1 cellular context compared by ENCODE assay signal in genomic region chr5:138832218-138832617, GRCh38.
TF ChIP-seq lines count a peak whose summit lies in the region.

No MANE protein-coding gene starts in this region.

TF ChIP-seq in SK-N-SH, 30 proteins besides CTCF, POLR2A, EP300 and RAD21 (continued from another document):
- no peak for TF ChIP-seq FOSL2 (IDR thresholded peaks at IDR 0.05; ENCODE audit: borderline replicate concordance, low read depth)
- no peak for TF ChIP-seq FOXM1 (IDR thresholded peaks at IDR 0.05; ENCODE audit: low read depth)
- peak; percentile 23; the same call in 1 of the 2 replicates for TF ChIP-seq JUND (IDR thresholded peaks at IDR 0.05)
- no peak for TF ChIP-seq GATA2 (CRISPR knock-in tag; IDR thresholded peaks at IDR 0.05)
- TF ChIP-seq, protein P1, sequence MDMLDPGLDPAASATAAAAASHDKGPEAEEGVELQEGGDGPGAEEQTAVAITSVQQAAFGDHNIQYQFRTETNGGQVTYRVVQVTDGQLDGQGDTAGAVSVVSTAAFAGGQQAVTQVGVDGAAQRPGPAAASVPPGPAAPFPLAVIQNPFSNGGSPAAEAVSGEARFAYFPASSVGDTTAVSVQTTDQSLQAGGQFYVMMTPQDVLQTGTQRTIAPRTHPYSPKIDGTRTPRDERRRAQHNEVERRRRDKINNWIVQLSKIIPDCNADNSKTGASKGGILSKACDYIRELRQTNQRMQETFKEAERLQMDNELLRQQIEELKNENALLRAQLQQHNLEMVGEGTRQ (IDR thresholded peaks at IDR 0.05; ENCODE audit: borderline replicate concordance, low read depth, low read length) = no peak
- TF ChIP-seq MXI1 (IDR thresholded peaks at IDR 0.05; ENCODE audit: low read depth, low read length) = no peak
- TF ChIP-seq, protein P2, sequence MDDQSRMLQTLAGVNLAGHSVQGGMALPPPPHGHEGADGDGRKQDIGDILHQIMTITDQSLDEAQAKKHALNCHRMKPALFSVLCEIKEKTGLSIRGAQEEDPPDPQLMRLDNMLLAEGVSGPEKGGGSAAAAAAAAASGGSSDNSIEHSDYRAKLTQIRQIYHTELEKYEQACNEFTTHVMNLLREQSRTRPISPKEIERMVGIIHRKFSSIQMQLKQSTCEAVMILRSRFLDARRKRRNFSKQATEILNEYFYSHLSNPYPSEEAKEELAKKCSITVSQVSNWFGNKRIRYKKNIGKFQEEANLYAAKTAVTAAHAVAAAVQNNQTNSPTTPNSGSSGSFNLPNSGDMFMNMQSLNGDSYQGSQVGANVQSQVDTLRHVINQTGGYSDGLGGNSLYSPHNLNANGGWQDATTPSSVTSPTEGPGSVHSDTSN (IDR thresholded peaks at IDR 0.05) = peak; percentile 55; the same call in 1 of the 2 replicates
- TF ChIP-seq, protein P3, sequence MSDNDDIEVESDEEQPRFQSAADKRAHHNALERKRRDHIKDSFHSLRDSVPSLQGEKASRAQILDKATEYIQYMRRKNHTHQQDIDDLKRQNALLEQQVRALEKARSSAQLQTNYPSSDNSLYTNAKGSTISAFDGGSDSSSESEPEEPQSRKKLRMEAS (IDR thresholded peaks at IDR 0.05; ENCODE audit: low read depth) = no peak
- no peak for TF ChIP-seq IRF3 (IDR thresholded peaks at IDR 0.05; ENCODE audit: low read depth, low read length)
- no peak for TF ChIP-seq RXRA (IDR thresholded peaks at IDR 0.05; ENCODE audit: borderline replicate concordance, low read depth)
- TF ChIP-seq EZH2phosphoT487 (IDR thresholded peaks at IDR 0.05; ENCODE audit: borderline replicate concordance, low read depth) = no peak
- no peak for TF ChIP-seq MEF2A (IDR thresholded peaks at IDR 0.05; ENCODE audit: borderline replicate concordance, low read depth)
- TF ChIP-seq NFIC (IDR thresholded peaks at IDR 0.05; ENCODE audit: borderline replicate concordance) = peak; percentile 27; the same call in 1 of the 2 replicates
- TF ChIP-seq POLR2AphosphoS5 (IDR thresholded peaks at IDR 0.05; ENCODE audit: low read depth, low read length) = peak; percentile 33; the same call in 1 of the 2 replicates
- TF ChIP-seq YY1 (IDR thresholded peaks at IDR 0.05; ENCODE audit: low read depth) = no peak
